2 cellular contexts compared by ENCODE assay signal in the genomic region with DNA sequence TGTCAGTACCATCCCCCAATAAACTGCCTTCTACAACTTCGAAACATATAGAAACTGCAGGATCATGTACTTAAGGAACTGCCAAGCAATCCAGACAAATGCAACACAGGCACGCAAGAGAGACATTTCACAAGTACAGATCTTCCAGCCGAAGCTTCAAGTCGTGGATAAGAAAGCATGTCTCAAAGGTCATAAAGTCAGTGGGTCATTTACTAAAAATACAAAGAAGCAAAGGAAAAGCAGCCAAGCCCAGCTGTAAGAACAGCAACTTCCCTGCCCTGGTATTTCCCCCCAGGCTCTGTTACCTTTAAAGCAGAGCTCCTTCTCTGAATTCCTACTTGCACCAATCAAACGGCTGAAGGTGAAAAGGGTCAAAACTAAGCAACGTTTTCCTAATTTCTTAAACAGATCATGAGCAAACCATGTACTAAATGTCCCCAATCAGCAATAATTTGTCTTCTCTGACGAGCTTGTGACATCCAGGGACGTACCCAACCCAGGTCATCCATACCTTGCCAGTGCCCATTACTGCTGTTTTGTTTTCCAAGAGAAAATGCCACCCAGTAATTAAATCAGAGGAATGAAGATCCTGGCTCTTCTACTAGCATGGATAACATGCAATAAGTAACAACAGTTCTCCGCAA.
TF ChIP-seq lines count a peak whose summit lies in the region.

No MANE protein-coding gene starts in this region.

TF ChIP-seq in A549, 52 proteins besides CTCF, POLR2A, EP300 and RAD21 (continued from another document):
- TF ChIP-seq, protein P1, sequence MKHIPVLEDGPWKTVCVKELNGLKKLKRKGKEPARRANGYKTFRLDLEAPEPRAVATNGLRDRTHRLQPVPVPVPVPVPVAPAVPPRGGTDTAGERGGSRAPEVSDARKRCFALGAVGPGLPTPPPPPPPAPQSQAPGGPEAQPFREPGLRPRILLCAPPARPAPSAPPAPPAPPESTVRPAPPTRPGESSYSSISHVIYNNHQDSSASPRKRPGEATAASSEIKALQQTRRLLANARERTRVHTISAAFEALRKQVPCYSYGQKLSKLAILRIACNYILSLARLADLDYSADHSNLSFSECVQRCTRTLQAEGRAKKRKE (CRISPR knock-in tag; IDR thresholded peaks at IDR 0.05; ENCODE audit: low read depth), result no peak
- TF ChIP-seq ZSCAN20 (CRISPR knock-in tag; IDR thresholded peaks at IDR 0.05) (no peak), HEYL (CRISPR knock-in tag; IDR thresholded peaks at IDR 0.05) (no peak)

TF ChIP-seq in IMR-90, 13 proteins besides CTCF, POLR2A, EP300 and RAD21 (continued from another document):
- TF ChIP-seq, protein P2, sequence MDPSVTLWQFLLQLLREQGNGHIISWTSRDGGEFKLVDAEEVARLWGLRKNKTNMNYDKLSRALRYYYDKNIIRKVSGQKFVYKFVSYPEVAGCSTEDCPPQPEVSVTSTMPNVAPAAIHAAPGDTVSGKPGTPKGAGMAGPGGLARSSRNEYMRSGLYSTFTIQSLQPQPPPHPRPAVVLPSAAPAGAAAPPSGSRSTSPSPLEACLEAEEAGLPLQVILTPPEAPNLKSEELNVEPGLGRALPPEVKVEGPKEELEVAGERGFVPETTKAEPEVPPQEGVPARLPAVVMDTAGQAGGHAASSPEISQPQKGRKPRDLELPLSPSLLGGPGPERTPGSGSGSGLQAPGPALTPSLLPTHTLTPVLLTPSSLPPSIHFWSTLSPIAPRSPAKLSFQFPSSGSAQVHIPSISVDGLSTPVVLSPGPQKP (IDR thresholded peaks at IDR 0.05; ENCODE audit: borderline replicate concordance, low read depth, low read length), result no peak
